In the genomic region with DNA sequence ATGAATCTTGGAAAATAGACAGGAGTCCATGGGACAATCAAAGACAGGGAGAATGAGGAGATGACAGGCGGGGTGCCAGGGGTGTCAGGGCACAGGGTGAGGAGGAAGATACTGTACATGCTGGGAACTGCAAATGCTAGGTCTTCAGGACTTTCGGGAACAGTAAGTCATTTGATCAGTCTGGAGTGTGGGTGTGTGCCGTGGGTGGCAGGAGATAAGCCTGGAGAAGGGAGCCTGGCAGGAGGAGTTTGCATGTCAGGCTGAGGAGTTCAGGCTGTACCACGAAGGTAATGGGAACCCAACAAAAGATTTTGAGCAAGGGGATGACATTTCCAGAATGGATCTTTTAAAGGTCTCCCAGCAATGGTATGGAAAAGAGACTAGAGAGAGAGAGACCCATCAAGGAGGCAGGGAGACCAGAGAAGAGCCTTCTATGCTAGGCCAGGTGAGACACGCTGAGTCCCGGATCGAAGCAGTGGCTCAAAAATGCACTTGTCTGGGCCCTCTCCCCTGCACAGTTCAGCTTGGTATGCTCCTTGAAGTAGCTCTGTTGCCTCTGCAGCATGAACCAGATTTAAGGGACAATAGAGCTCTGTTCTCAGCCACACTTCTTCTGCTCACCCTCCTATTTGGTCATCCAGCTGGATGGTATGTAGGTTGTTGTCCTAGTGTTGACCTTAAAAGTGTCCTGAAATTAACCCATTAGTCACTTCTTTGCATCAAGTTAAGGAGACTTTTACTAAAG, we compare ENCODE assay signal across 21 cellular contexts.
DNase-seq lines count a peak whose midpoint lies in the region; ATAC-seq and TF ChIP-seq lines count a peak whose summit lies in the region.
"Had no signal": no experiment of that assay in that cellular context is flagged by ENCODE, and none has a peak within 500 bp of the region (broad histone marks: within the 10 kb centered on the region; RNA-seq: fewer than 3 reads in every experiment).

No MANE protein-coding gene starts in this region.

- no peak for DNase-seq in Right ventricle myocardium inferior (ENCODE audit: missing footprints)
- DNase-seq in left ventricle myocardium inferior: no peak
- DNase-seq in heart left ventricle: peak in 2 of 5 donors; percentile 9 to 44
- DNase-seq in nucleus accumbens (lab: John Stamatoyannopoulos, UW): peak in 35 of 56 donors; percentile 3 to 73 (median 38)
- DNase-seq in upper lobe of right lung: no peak
- no peak for DNase-seq in epidermal melanocyte (ENCODE audit: insufficient read length, low spot score)
- no peak for DNase-seq in NCI-H1092 treated with DMSO at 0.1 percent for 48 hours (lab: John Stamatoyannopoulos, UW)
- DNase-seq: activated CD4-positive, alpha-beta memory T cell treated with anti-CD3 and anti-CD28 coated beads, Interleukin-2, amount 10 ng/mL, durations not matched to agents 7 days and 5 days; activated naive CD4-positive, alpha-beta T cell treated with anti-CD3 and anti-CD28 coated beads, Interleukin-2, amount 10 ng/mL, durations not matched to agents 7 days and 5 days; activated T-cell treated with anti-CD3 and anti-CD28 coated beads, Interleukin-2, amount 50 U/mL, for 4 hours; aorta; effector memory CD8-positive, alpha-beta T cell; EL; naive B cell; NCI-H1436 treated with DMSO at 0.1 percent for 48 hours; NCI-H2171 treated with DMSO at 0.1 percent for 48 hours; OCI-M1; SIG-M5; stimulated activated naive CD4-positive, alpha-beta T cell had no signal

- WGBS in heart left ventricle, 4 donors: 51 to 58% (median 52%) methylated on average over 7 of the region's 7 CpGs

- TF ChIP-seq CTCF in left ventricle myocardium inferior (IDR thresholded peaks at IDR 0.05; ENCODE audit: borderline replicate concordance) (no peak), heart left ventricle (IDR thresholded peaks at IDR 0.05) (no peak), upper lobe of right lung (IDR thresholded peaks at IDR 0.05) (no peak)

- H3K36me3 ChIP-seq in left ventricle myocardium inferior: no peaks in the 10 kb centered on the region
- H3K36me3 ChIP-seq in heart left ventricle: no peaks in the 10 kb centered on the region
- H3K36me3 ChIP-seq in upper lobe of right lung: no peaks in the 10 kb centered on the region
- H3K36me3 ChIP-seq: upper lobe of left lung had no signal

- H3K27ac ChIP-seq in left ventricle myocardium inferior (replicated peaks) (no peak overlapping the region), heart left ventricle (no peak overlapping the region), upper lobe of right lung (no peak overlapping the region)
- H3K27ac ChIP-seq: upper lobe of left lung had no signal

- H3K4me1 ChIP-seq in left ventricle myocardium inferior: peaks cover 10% of the 10 kb centered on the region
- H3K4me1 ChIP-seq in heart left ventricle: peaks cover 0 to 6% (median 0%) of the 10 kb centered on the region in 12 donors
- no peaks in the 10 kb centered on the region for H3K4me1 ChIP-seq in upper lobe of right lung

- H3K27me3 ChIP-seq in left ventricle myocardium inferior (ENCODE audit: low read depth): no peaks in the 10 kb centered on the region
- H3K27me3 ChIP-seq in heart left ventricle: no peaks in the 10 kb centered on the region
- H3K27me3 ChIP-seq in upper lobe of right lung: no peaks in the 10 kb centered on the region
- H3K27me3 ChIP-seq: upper lobe of left lung had no signal

- no peak for TF ChIP-seq POLR2A in heart left ventricle (IDR thresholded peaks at IDR 0.05)

- H3K4me3 ChIP-seq in left ventricle myocardium inferior: no peak overlapping the region
- no peak overlapping the region for H3K4me3 ChIP-seq in heart left ventricle
- no peak overlapping the region for H3K4me3 ChIP-seq in upper lobe of right lung
- H3K4me3 ChIP-seq: upper lobe of left lung had no signal

- intact Hi-C loops in Right ventricle myocardium inferior (cut with DNase I): no loop called here
- intact Hi-C loops in left ventricle myocardium inferior (cut with micrococcal nuclease): no loop called here
- intact Hi-C loops in heart left ventricle (cut with DNase I): no loop called here
- intact Hi-C loops in upper lobe of right lung (cut with DNase I): no loop called here

- ATAC-seq in Right ventricle myocardium inferior (peak; percentile 65), heart left ventricle (peak in 3 of 4 donors; percentile 47 to 82 (median 77)), upper lobe of right lung (peak; percentile 65), GM18520 (IDR thresholded peaks at IDR 0.05; ENCODE audit: unreplicated experiment) (no peak)
- ATAC-seq: activated T-cell treated with anti-CD3 and anti-CD28 coated beads, Interleukin-2, amount 50 U/mL, for 4 hours; effector memory CD8-positive, alpha-beta T cell had no signal

- H3K9me3 ChIP-seq in left ventricle myocardium inferior (replicated peaks): no peaks in the 10 kb centered on the region
- peaks cover 0 to 4% (median 0%) of the 10 kb centered on the region in 12 donors for H3K9me3 ChIP-seq in heart left ventricle
- H3K9me3 ChIP-seq in upper lobe of right lung: no peaks in the 10 kb centered on the region
- H3K9me3 ChIP-seq: upper lobe of left lung had no signal

Comparison
In these comparisons a context has a peak if more than half of its experiments do, and no peak if none do; other contexts are left out.
1. DNase-seq: peak in nucleus accumbens (35 of 56); none in Right ventricle myocardium inferior (single experiment), left ventricle myocardium inferior (single experiment), upper lobe of right lung (single experiment), epidermal melanocyte (single experiment) and NCI-H1092 treated with DMSO at 0.1 percent for 48 hours (single experiment).